1 cellular context compared by ENCODE assay signal in genomic region chr6:79869600-79870084, GRCh38.
TF ChIP-seq lines count a peak whose summit lies in the region.

No MANE protein-coding gene starts in this region.

TF ChIP-seq in SK-N-SH, 30 proteins besides CTCF, POLR2A, EP300 and RAD21 (continued from another document):
- TF ChIP-seq, protein P1, sequence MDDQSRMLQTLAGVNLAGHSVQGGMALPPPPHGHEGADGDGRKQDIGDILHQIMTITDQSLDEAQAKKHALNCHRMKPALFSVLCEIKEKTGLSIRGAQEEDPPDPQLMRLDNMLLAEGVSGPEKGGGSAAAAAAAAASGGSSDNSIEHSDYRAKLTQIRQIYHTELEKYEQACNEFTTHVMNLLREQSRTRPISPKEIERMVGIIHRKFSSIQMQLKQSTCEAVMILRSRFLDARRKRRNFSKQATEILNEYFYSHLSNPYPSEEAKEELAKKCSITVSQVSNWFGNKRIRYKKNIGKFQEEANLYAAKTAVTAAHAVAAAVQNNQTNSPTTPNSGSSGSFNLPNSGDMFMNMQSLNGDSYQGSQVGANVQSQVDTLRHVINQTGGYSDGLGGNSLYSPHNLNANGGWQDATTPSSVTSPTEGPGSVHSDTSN (IDR thresholded peaks at IDR 0.05), result no peak
- TF ChIP-seq RFX5 (IDR thresholded peaks at IDR 0.05; ENCODE audit: low read length) (0 out of 2 replicates have a peak, but pooled peaks have one; percentile 19), TAF1 (IDR thresholded peaks at IDR 0.05; ENCODE audit: borderline replicate concordance, low read depth, low read length) (no peak), SMC3 (IDR thresholded peaks at IDR 0.05; ENCODE audit: low read depth, low read length) (peak; percentile 62), GABPA (IDR thresholded peaks at IDR 0.05; ENCODE audit: low read depth) (0 out of 2 replicates have a peak, but pooled peaks have one; percentile 22), MXI1 (IDR thresholded peaks at IDR 0.05; ENCODE audit: low read depth, low read length) (peak; percentile 62; the same call in 1 of the 2 replicates), GATA2 (CRISPR knock-in tag; IDR thresholded peaks at IDR 0.05) (no peak), CHD2 (IDR thresholded peaks at IDR 0.05; ENCODE audit: low read length, partially characterized antibody) (no peak)
TF ChIP-seq in SK-N-SH: peak in this region for 7.
